Comparison of ENCODE assay signal across 10 cellular contexts in genomic region chr5:120405923-120406322, GRCh38. TPM values are rescaled to one million over a fixed set of nuclear protein-coding genes. Genes with fewer than 3 reads are reported as not detected.
DNase-seq lines count a peak whose midpoint lies in the region; ATAC-seq lines count a peak whose summit lies in the region.
"Had no signal": no experiment of that assay in that cellular context is flagged by ENCODE, and none has a peak within 500 bp of the region (broad histone marks: within the 10 kb centered on the region; RNA-seq: fewer than 3 reads in every experiment).

No MANE protein-coding gene starts in this region.

- peak overlapping the region; percentile 5 for H3K27ac ChIP-seq in epithelial cell of prostate

- H3K4me3 Mint-ChIP-seq in T-helper 17 cell = no peak overlapping the region
- no peak overlapping the region for H3K4me3 Mint-ChIP-seq in activated T-cell treated with anti-CD3 and anti-CD28 coated beads, Interleukin-2, amount 50 U/mL, for 4 hours
- H3K4me3 Mint-ChIP-seq: effector memory CD8-positive, alpha-beta T cell had no signal

- peaks cover 8% of the 10 kb centered on the region for H3K9me3 Mint-ChIP-seq in activated T-cell treated with anti-CD3 and anti-CD28 coated beads, Interleukin-2, amount 50 U/mL, for 4 hours

- no peak overlapping the region for H3K4me3 ChIP-seq in skeletal muscle cell (ENCODE audit: low read depth, low read length)

- ATAC-seq in T-helper 17 cell = no peak
- no peak for ATAC-seq in activated T-cell treated with anti-CD3 and anti-CD28 coated beads, Interleukin-2, amount 50 U/mL, for 4 hours
- ATAC-seq: effector memory CD8-positive, alpha-beta T cell had no signal

- DNase-seq in H4 (ENCODE audit: low spot score) (peak; percentile 43), NCI-H226 (peak; percentile 70), epithelial cell of prostate (ENCODE audit: low read depth, low spot score) (no peak), skeletal muscle cell (ENCODE audit: low read depth) (peak; percentile 78), T-helper 17 cell (no peak), GOT3 (lab: John Stamatoyannopoulos, UW) (no peak)
- no peak for DNase-seq in activated T-cell treated with anti-CD3 and anti-CD28 coated beads, Interleukin-2, amount 50 U/mL, for 4 hours
- DNase-seq: activated gamma-delta T cell; effector memory CD8-positive, alpha-beta T cell; NCI-H774 had no signal

- H3K36me3 Mint-ChIP-seq in T-helper 17 cell (ENCODE audit: low read depth) = no peaks in the 10 kb centered on the region
- H3K36me3 Mint-ChIP-seq in activated T-cell treated with anti-CD3 and anti-CD28 coated beads, Interleukin-2, amount 50 U/mL, for 4 hours (ENCODE audit: insufficient read depth) = no peaks in the 10 kb centered on the region

- H3K9me3 ChIP-seq in T-helper 17 cell (ENCODE audit: control insufficient read depth, low read length, poor library complexity, severe bottlenecking) = no peaks in the 10 kb centered on the region

- H3K4me1 Mint-ChIP-seq in T-helper 17 cell = no peaks in the 10 kb centered on the region
- no peaks in the 10 kb centered on the region for H3K4me1 Mint-ChIP-seq in activated T-cell treated with anti-CD3 and anti-CD28 coated beads, Interleukin-2, amount 50 U/mL, for 4 hours (ENCODE audit: low read depth)

- H3K27ac Mint-ChIP-seq in T-helper 17 cell = no peak overlapping the region
- H3K27ac Mint-ChIP-seq: effector memory CD8-positive, alpha-beta T cell had no signal

- no peaks in the 10 kb centered on the region for H3K27me3 Mint-ChIP-seq in T-helper 17 cell
- H3K27me3 Mint-ChIP-seq in activated T-cell treated with anti-CD3 and anti-CD28 coated beads, Interleukin-2, amount 50 U/mL, for 4 hours (ENCODE audit: low read depth) = no peaks in the 10 kb centered on the region
- H3K27me3 Mint-ChIP-seq: effector memory CD8-positive, alpha-beta T cell had no signal

RNA-seq across cellular contexts. Expression of gene PRR16, which starts 58.2 kb away (rescaled TPM):
- 2.7 and 4.5 TPM in 2 replicates for total RNA-seq in H4 (2014; rRNA removed; shearing (Covaris generic))
- total RNA-seq in T-helper 17 cell = not detected
- not detected for total RNA-seq in activated T-cell treated with anti-CD3 and anti-CD28 coated beads, Interleukin-2, amount 50 U/mL, for 4 hours

Comparison
In these comparisons a context has a peak if more than half of its experiments do, and no peak if none do; other contexts are left out.
1. DNase-seq: peak in H4 (single experiment), NCI-H226 (single experiment) and skeletal muscle cell (single experiment); none in epithelial cell of prostate (single experiment), T-helper 17 cell (0 of 3), GOT3 (single experiment) and activated T-cell treated with anti-CD3 and anti-CD28 coated beads, Interleukin-2, amount 50 U/mL, for 4 hours (single experiment).